ENCODE assay signal across 9 cellular contexts in genomic region chr7:16801111-16801542, GRCh38. TPM values are rescaled to one million over a fixed set of nuclear protein-coding genes. Genes with fewer than 3 reads are reported as not detected.
DNase-seq lines count a peak whose midpoint lies in the region; ATAC-seq and TF ChIP-seq lines count a peak whose summit lies in the region.
"Had no signal": no experiment of that assay in that cellular context is flagged by ENCODE, and none has a peak within 500 bp of the region (broad histone marks: within the 10 kb centered on the region; RNA-seq: fewer than 3 reads in every experiment).

No MANE protein-coding gene starts in this region.

- H3K4me1 ChIP-seq in testis = no peaks in the 10 kb centered on the region

- no peak overlapping the region for H3K27ac ChIP-seq in testis

- no peak overlapping the region for H3K27ac Mint-ChIP-seq in activated T-cell treated with anti-CD3 and anti-CD28 coated beads, Interleukin-2, amount 50 U/mL, for 72 hours

- peak in 1 of 3 experiments; percentile 17 for TF ChIP-seq CTCF in testis (IDR thresholded peaks at IDR 0.05)

- no peaks in the 10 kb centered on the region for H3K27me3 ChIP-seq in testis

- no peaks in the 10 kb centered on the region for H3K4me1 Mint-ChIP-seq in activated T-cell treated with anti-CD3 and anti-CD28 coated beads, Interleukin-2, amount 50 U/mL, for 72 hours (ENCODE audit: low read depth)

- H3K4me3 ChIP-seq in testis = no peak overlapping the region

- peaks cover 9% of the 10 kb centered on the region for H3K27me3 Mint-ChIP-seq in activated T-cell treated with anti-CD3 and anti-CD28 coated beads, Interleukin-2, amount 50 U/mL, for 72 hours (ENCODE audit: low read depth)

- ATAC-seq in activated T-cell treated with anti-CD3 and anti-CD28 coated beads, Interleukin-2, amount 50 U/mL, for 72 hours (replicated peaks in 1 of 2) = peak; percentile 72 to 83
- ATAC-seq in HG02970 (IDR thresholded peaks at IDR 0.05; ENCODE audit: low FRiP score, unreplicated experiment) (peak; percentile 65), left colon (peak; percentile 46)

- DNase-seq in activated T-cell treated with anti-CD3 and anti-CD28 coated beads, Interleukin-2, amount 50 U/mL, for 72 hours = no peak
- DNase-seq in activated T-cell treated with anti-CD3 and anti-CD28 coated beads, Interleukin-2, amount 50 U/mL, for 1 hour = no peak
- DNase-seq in NCI-H345 (lab: John Stamatoyannopoulos, UW) = peak; percentile 41
- peak; percentile 46 for DNase-seq in amniotic stem cell (lab: John Stamatoyannopoulos, UW)
- no peak for DNase-seq in left colon
- DNase-seq in testis = no peak
- no peak for DNase-seq in activated CD4-positive, alpha-beta T cell treated with anti-CD3 and anti-CD28 coated beads, Interleukin-2, amount 50 U/mL, for 48 hours

- H3K4me3 Mint-ChIP-seq in activated T-cell treated with anti-CD3 and anti-CD28 coated beads, Interleukin-2, amount 50 U/mL, for 72 hours = no peak overlapping the region

- H3K9me3 ChIP-seq in testis = no peaks in the 10 kb centered on the region

- no peaks in the 10 kb centered on the region for H3K36me3 Mint-ChIP-seq in activated T-cell treated with anti-CD3 and anti-CD28 coated beads, Interleukin-2, amount 50 U/mL, for 72 hours (ENCODE audit: insufficient read depth in 2 of 2)

- H3K36me3 ChIP-seq in testis (ENCODE audit: low read depth, missing control alignments) = no peaks in the 10 kb centered on the region

- H3K9me3 Mint-ChIP-seq in activated T-cell treated with anti-CD3 and anti-CD28 coated beads, Interleukin-2, amount 50 U/mL, for 72 hours = no peaks in the 10 kb centered on the region

- TF ChIP-seq POLR2A in testis (IDR thresholded peaks at IDR 0.05) = no peak

- intact Hi-C loops in left colon (cut with DNase I, micrococcal nuclease) = no loop called here
- intact Hi-C loops in testis (cut with DNase I; ENCODE audit: low total_unique reads) = no loop called here

RNA-seq across cellular contexts. Expression of gene AGR2, which starts 3.7 kb away (rescaled TPM):
- not detected for total RNA-seq in activated T-cell treated with anti-CD3 and anti-CD28 coated beads, Interleukin-2, amount 50 U/mL, for 72 hours
- total RNA-seq in left colon = 1,000 to 10,000 TPM in 1 of 2 donors, 100 to 1,000 TPM in 1; 725 to 1,046 TPM
- under 1 TPM in 1 of 2 donors, not detected in 1; 0.16 TPM for total RNA-seq in testis
- polyA plus RNA-seq in testis (ENCODE audit: insufficient read depth, low read depth, low replicate concordance) = 1.5 TPM
- total RNA-seq: dermis microvascular lymphatic vessel endothelial cell had no signal

RNA-seq across cellular contexts. Expression of gene TSPAN13, which starts 47.6 kb away (rescaled TPM):
- total RNA-seq in activated T-cell treated with anti-CD3 and anti-CD28 coated beads, Interleukin-2, amount 50 U/mL, for 72 hours = 1 to 10 TPM; 1.1 to 1.2 TPM
- total RNA-seq in left colon (10 to 100 TPM; 79.5 to 97.7 TPM), testis (10 to 100 TPM; 10.6 to 13.0 TPM)
- 10.0 TPM for polyA plus RNA-seq in testis (ENCODE audit: insufficient read depth, low read depth, low replicate concordance)

Comparison
In these comparisons a context has a peak if more than half of its experiments do, and no peak if none do; other contexts are left out.
1. DNase-seq: peak in NCI-H345 (single experiment) and amniotic stem cell (single experiment); none in activated T-cell treated with anti-CD3 and anti-CD28 coated beads, Interleukin-2, amount 50 U/mL, for 72 hours (0 of 2), activated T-cell treated with anti-CD3 and anti-CD28 coated beads, Interleukin-2, amount 50 U/mL, for 1 hour (single experiment), left colon (0 of 2), testis (single experiment) and activated CD4-positive, alpha-beta T cell treated with anti-CD3 and anti-CD28 coated beads, Interleukin-2, amount 50 U/mL, for 48 hours (0 of 2).
2. RNA of gene AGR2, which starts 3.7 kb away (total RNA-seq): 725 to 1,046 TPM in left colon; 0.16 TPM in testis and not detected in activated T-cell treated with anti-CD3 and anti-CD28 coated beads, Interleukin-2, amount 50 U/mL, for 72 hours; every median in the first group is over 100 times any median in the second.
3. RNA of gene TSPAN13, which starts 47.6 kb away (total RNA-seq): 79.5 to 97.7 TPM in left colon; 10.6 to 13.0 TPM in testis and 1.1 to 1.2 TPM in activated T-cell treated with anti-CD3 and anti-CD28 coated beads, Interleukin-2, amount 50 U/mL, for 72 hours; every median in the first group is over 4 times any median in the second.
4. Peak in every context shown above with its lines, with median percentiles within 50 percentile points of each other: ATAC-seq.